In genomic region chr6:5190467-5190866, GRCh38 we compare ENCODE assay signal across 12 cellular contexts.
A peak's percentile ranks its signal among the peaks of the same experiment; 100 is the strongest.
DNase-seq lines count a peak whose midpoint lies in the region; ATAC-seq and TF ChIP-seq lines count a peak whose summit lies in the region.
"Had no signal": no experiment of that assay in that cellular context is flagged by ENCODE, and none has a peak within 500 bp of the region (broad histone marks: within the 10 kb centered on the region; RNA-seq: fewer than 3 reads in every experiment).

No MANE protein-coding gene starts in this region.

- ATAC-seq in HG03571 (IDR thresholded peaks at IDR 0.05; ENCODE audit: unreplicated experiment): no peak

- peak overlapping the region; percentile 52 for H3K27ac ChIP-seq in mesodermal cell (ENCODE audit: low read depth, low read length, severe bottlenecking)
- H3K27ac ChIP-seq: KMS-11 had no signal

- H3K4me3 Mint-ChIP-seq in activated CD4-positive, alpha-beta T cell treated with anti-CD3 and anti-CD28 coated beads, Interleukin-2, amount 10 ng/mL, durations not matched to agents 7 days and 5 days: no peak overlapping the region
- H3K4me3 Mint-ChIP-seq: activated CD4-positive, alpha-beta memory T cell treated with anti-CD3 and anti-CD28 coated beads for 36 hours had no signal

- H3K4me1 Mint-ChIP-seq in activated CD4-positive, alpha-beta T cell treated with anti-CD3 and anti-CD28 coated beads, Interleukin-2, amount 10 ng/mL, durations not matched to agents 7 days and 5 days: no peaks in the 10 kb centered on the region

- H3K27me3 ChIP-seq in BJ (ENCODE audit: control insufficient read depth, insufficient read depth, low read length): no peaks in the 10 kb centered on the region

- no peaks in the 10 kb centered on the region for H3K9me3 ChIP-seq in mesodermal cell (ENCODE audit: control insufficient read depth, low read length)

- TF ChIP-seq CTCF in BJ (IDR thresholded peaks at IDR 0.05; ENCODE audit: insufficient read depth, low read depth, low read length): no peak

- DNase-seq in BJ (ENCODE audit: low read depth) (peak; percentile 84), NCI-H226 (peak; percentile 94), epidermal melanocyte (ENCODE audit: insufficient read length, low spot score) (peak; percentile 60), superior temporal gyrus (ENCODE audit: extremely low spot score) (no peak)
- DNase-seq in activated naive CD4-positive, alpha-beta T cell (lab: John Stamatoyannopoulos, UW): no peak
- no peak for DNase-seq in activated CD4-positive, alpha-beta T cell treated with anti-CD3 and anti-CD28 coated beads, Interleukin-2, amount 10 ng/mL, durations not matched to agents 7 days and 5 days
- DNase-seq: activated CD4-positive, alpha-beta memory T cell treated with anti-CD3 and anti-CD28 coated beads for 36 hours; amygdala; posterior cingulate gyrus had no signal

- 80 to 100% methylated on average over 1 to 2 of the region's 4 CpGs for WGBS in mesodermal cell (ENCODE audit: insufficient coverage in 2 of 2), 2 experiments

- POLR2A ChIA-PET in BJ (lab: Charles Lee): no interaction called here
- POLR2A ChIA-PET in activated CD4-positive, alpha-beta T cell treated with anti-CD3 and anti-CD28 coated beads, Interleukin-2, amount 10 ng/mL, durations not matched to agents 7 days and 5 days (lab: Charles Lee): no interaction called here

- no peaks in the 10 kb centered on the region for H3K36me3 ChIP-seq in BJ (ENCODE audit: control insufficient read depth, insufficient read depth, low read length)
- H3K36me3 ChIP-seq in mesodermal cell (ENCODE audit: control insufficient read depth, insufficient read depth, low read length): no peaks in the 10 kb centered on the region

- H3K4me1 ChIP-seq in mesodermal cell (ENCODE audit: control insufficient read depth, insufficient read depth, low read length, poor library complexity, severe bottlenecking): peaks cover 13% of the 10 kb centered on the region

- CTCF ChIA-PET in BJ (lab: Yijun Ruan, JAX): interaction anchor here (1.2 kb wide), 1 partner anchor 47 kb away, joined by 3 read pairs; no protein-coding TSS in a partner anchor
- CTCF ChIA-PET in activated CD4-positive, alpha-beta T cell treated with anti-CD3 and anti-CD28 coated beads, Interleukin-2, amount 10 ng/mL, durations not matched to agents 7 days and 5 days (lab: Charles Lee): interaction anchor here (1.7 kb wide), 1 partner anchor 15 kb away, joined by 5 read pairs; no protein-coding TSS in a partner anchor

- H3K27me3 Mint-ChIP-seq in activated CD4-positive, alpha-beta T cell treated with anti-CD3 and anti-CD28 coated beads, Interleukin-2, amount 10 ng/mL, durations not matched to agents 7 days and 5 days: no peaks in the 10 kb centered on the region
- H3K27me3 Mint-ChIP-seq: activated CD4-positive, alpha-beta memory T cell treated with anti-CD3 and anti-CD28 coated beads for 36 hours had no signal

- H3K27ac Mint-ChIP-seq in activated CD4-positive, alpha-beta T cell treated with anti-CD3 and anti-CD28 coated beads, Interleukin-2, amount 10 ng/mL, durations not matched to agents 7 days and 5 days: no peak overlapping the region
- H3K27ac Mint-ChIP-seq: activated CD4-positive, alpha-beta memory T cell treated with anti-CD3 and anti-CD28 coated beads for 36 hours had no signal

- no peak overlapping the region for H3K4me3 ChIP-seq in BJ (ENCODE audit: low read depth, low read length)
- H3K4me3 ChIP-seq in mesodermal cell (ENCODE audit: extremely low read depth, insufficient read depth, low read length, poor library complexity, severe bottlenecking): no peak overlapping the region

- no peaks in the 10 kb centered on the region for H3K36me3 Mint-ChIP-seq in activated CD4-positive, alpha-beta T cell treated with anti-CD3 and anti-CD28 coated beads, Interleukin-2, amount 10 ng/mL, durations not matched to agents 7 days and 5 days (ENCODE audit: low read depth)

- no peaks in the 10 kb centered on the region for H3K9me3 Mint-ChIP-seq in activated CD4-positive, alpha-beta T cell treated with anti-CD3 and anti-CD28 coated beads, Interleukin-2, amount 10 ng/mL, durations not matched to agents 7 days and 5 days
- H3K9me3 Mint-ChIP-seq: activated CD4-positive, alpha-beta memory T cell treated with anti-CD3 and anti-CD28 coated beads for 36 hours had no signal

Comparison
In these comparisons a context has a peak if more than half of its experiments do, and no peak if none do; other contexts are left out.
1. DNase-seq: peak in BJ (single experiment), NCI-H226 (single experiment) and epidermal melanocyte (single experiment); none in superior temporal gyrus (single experiment), activated naive CD4-positive, alpha-beta T cell (0 of 4) and activated CD4-positive, alpha-beta T cell treated with anti-CD3 and anti-CD28 coated beads, Interleukin-2, amount 10 ng/mL, durations not matched to agents 7 days and 5 days (single experiment).